27 cellular contexts compared by ENCODE assay signal in genomic region chr3:155070316-155070715, GRCh38. TPM values are rescaled to one million over a fixed set of nuclear protein-coding genes. Genes with fewer than 3 reads are reported as not detected.
DNase-seq lines count a peak whose midpoint lies in the region; ATAC-seq, FAIRE-seq and TF ChIP-seq lines count a peak whose summit lies in the region.
"Had no signal": no experiment of that assay in that cellular context is flagged by ENCODE, and none has a peak within 500 bp of the region (broad histone marks: within the 10 kb centered on the region; RNA-seq: fewer than 3 reads in every experiment).

No MANE protein-coding gene starts in this region.

- POLR2A ChIA-PET in OCI-LY7 (lab: Charles Lee) (interaction anchor here (0.6 to 1.5 kb wide), 7 partner anchors 8 to 1473 kb away, joined by 3 to 5 read pairs (median 3); no protein-coding TSS in a partner anchor), endothelial cell of umbilical vein (lab: Charles Lee) (no interaction called here)

- H3K4me2 ChIP-seq in DND-41 (ENCODE audit: insufficient read depth, low read length) (no peak overlapping the region), OCI-LY7 (ENCODE audit: low read length) (no peak overlapping the region), endothelial cell of umbilical vein (ENCODE audit: insufficient read depth, low read length) (peak overlapping the region; percentile 34), osteoblast (ENCODE audit: insufficient read depth, low read length) (peak overlapping the region; percentile 76)

- ATAC-seq in DND-41 (ENCODE audit: insufficient read depth, low read depth) (no peak), GM18873 (IDR thresholded peaks at IDR 0.05; ENCODE audit: low FRiP score, unreplicated experiment) (no peak)
- ATAC-seq: activated CD8-positive, alpha-beta memory T cell treated with anti-CD3 and anti-CD28 coated beads, Interleukin-2, amount 10 ng/mL, durations not matched to agents 7 days and 5 days; activated T-cell treated with anti-CD3 and anti-CD28 coated beads, Interleukin-2, amount 50 U/mL, for 72 hours; naive thymus-derived CD8-positive, alpha-beta T cell; stimulated activated naive B cell treated with anti-CD40 and anti-IgM and Interleukin-4, amounts not matched to agents 10 μg/mL and 1 μg/mL and 100 μg/mL, for 72 hours had no signal

- H3K27ac ChIP-seq in DND-41 (ENCODE audit: low read length) (peak overlapping the region; percentile 66), OCI-LY7 (ENCODE audit: low read depth, low read length, poor library complexity, severe bottlenecking) (no peak overlapping the region), endothelial cell of umbilical vein (ENCODE audit: insufficient read depth, low read depth, low read length) (peak overlapping the region; percentile 93), osteoblast (ENCODE audit: low read depth, low read length) (peak overlapping the region; percentile 96)
- H3K27ac ChIP-seq: C4-2B, HL-60 had no signal

- CTCF ChIA-PET in OCI-LY7 (lab: Charles Lee; ENCODE audit: unreplicated experiment) = no interaction called here
- CTCF ChIA-PET in endothelial cell of umbilical vein (lab: Charles Lee) = interaction anchor here (1.4 to 2.1 kb wide), 2 partner anchors 9 to 43 kb away, joined by 4 to 6 read pairs; partner anchors contain the start of gene MME

- dilution Hi-C loops in endothelial cell of umbilical vein (cut with MboI; ENCODE audit: extremely low pct_ligation_motif_present, low sequenced_read_pairs) = no loop called here

- no peak overlapping the region for H3K9ac ChIP-seq in DND-41 (ENCODE audit: low read depth, low read length)
- H3K9ac ChIP-seq in endothelial cell of umbilical vein (replicated peaks; ENCODE audit: extremely low read depth, insufficient read depth, low read length) = peak overlapping the region; percentile 67

- H2AFZ ChIP-seq in DND-41 (ENCODE audit: low read depth, low read length) = 0 out of 2 replicates have a peak overlapping the region, but pooled peaks have one; percentile 21
- peak overlapping the region; percentile 40; the same call in 1 of the 2 replicates for H2AFZ ChIP-seq in OCI-LY7 (ENCODE audit: low read length)
- no peak overlapping the region for H2AFZ ChIP-seq in endothelial cell of umbilical vein (ENCODE audit: low read depth, low read length)
- H2AFZ ChIP-seq in osteoblast (ENCODE audit: low read length) = no peak overlapping the region

- DNase-seq in DND-41 = no peak
- no peak for DNase-seq in OCI-LY7 (ENCODE audit: low spot score)
- DNase-seq in endothelial cell of umbilical vein (ENCODE audit: low read depth, low spot score) = no peak
- DNase-seq in osteoblast (ENCODE audit: insufficient read length, low spot score, missing footprints) = no peak
- DNase-seq in D341Med (ENCODE audit: low spot score) = no peak
- DNase-seq in posterior cingulate gyrus = no peak
- no peak for DNase-seq in RPMI8226
- DNase-seq: activated CD4-positive, alpha-beta T cell treated with anti-CD3 and anti-CD28 coated beads, Interleukin-2, amount 50 U/mL, for 1 hour; activated CD8-positive, alpha-beta memory T cell treated with anti-CD3 and anti-CD28 coated beads, Interleukin-2, amount 10 ng/mL, durations not matched to agents 7 days and 5 days; activated naive CD4-positive, alpha-beta T cell treated with Interleukin-2 at 50 U/mL for 16 hours; activated T-cell treated with anti-CD3 and anti-CD28 coated beads, Interleukin-2, amount 50 U/mL, for 72 hours; amygdala; Calu3; heart right ventricle; naive thymus-derived CD8-positive, alpha-beta T cell; NCI-H1105 treated with DMSO at 0.1 percent for 48 hours; NCI-H2029; NCI-H2227 treated with DMSO at 0.1 percent for 48 hours; NCI-H748 treated with DMSO at 0.1 percent for 48 hours; occipital lobe; stimulated activated CD4-positive, alpha-beta T cell treated with anti-CD3 and anti-CD28 coated beads, Interleukin-4, amount 100 ng/mL, for 1 hour; stimulated activated naive B cell treated with anti-CD40 and anti-IgM and Interleukin-4, amounts not matched to agents 10 μg/mL and 1 μg/mL and 100 μg/mL, for 72 hours; T-helper 9 cell had no signal

- no peaks in the 10 kb centered on the region for H3K79me2 ChIP-seq in DND-41 (ENCODE audit: insufficient read depth, low read length)
- no peaks in the 10 kb centered on the region for H3K79me2 ChIP-seq in OCI-LY7 (ENCODE audit: insufficient read depth, low read depth, low read length)
- no peaks in the 10 kb centered on the region for H3K79me2 ChIP-seq in endothelial cell of umbilical vein (ENCODE audit: control insufficient read depth, insufficient read depth, low read length)
- H3K79me2 ChIP-seq in osteoblast (ENCODE audit: insufficient read depth, low read length) = no peaks in the 10 kb centered on the region

- no peak for TF ChIP-seq POLR2A in endothelial cell of umbilical vein (IDR thresholded peaks at IDR 0.05; ENCODE audit: low read depth, low read length)

- H3K4me3 ChIP-seq in DND-41 (ENCODE audit: low read depth in 1 of 2, low read length in 2 of 2) (no peak overlapping the region), OCI-LY7 (ENCODE audit: low read depth, low read length, poor library complexity, severe bottlenecking) (no peak overlapping the region), endothelial cell of umbilical vein (replicated peaks in 1 of 3; ENCODE audit: insufficient read depth in 1 of 3, low read depth in 1 of 3, low read length in 3 of 3) (no peak overlapping the region), osteoblast (ENCODE audit: insufficient read depth, low read length) (no peak overlapping the region)
- H3K4me3 ChIP-seq: heart right ventricle had no signal

- H4K20me1 ChIP-seq in DND-41 (ENCODE audit: insufficient read depth, low read length) (no peaks in the 10 kb centered on the region), OCI-LY7 (ENCODE audit: insufficient read depth, low read length) (no peaks in the 10 kb centered on the region), endothelial cell of umbilical vein (replicated peaks; ENCODE audit: control insufficient read depth, extremely low read depth, insufficient read depth, low read length) (no peaks in the 10 kb centered on the region), osteoblast (ENCODE audit: insufficient read depth, low read length) (no peaks in the 10 kb centered on the region)

- TF ChIP-seq CTCF in DND-41 (IDR thresholded peaks at IDR 0.05; ENCODE audit: borderline replicate concordance, extremely low read depth, low read length, poor library complexity, severe bottlenecking) = no peak
- no peak for TF ChIP-seq CTCF in OCI-LY7 (conservative IDR thresholded peaks at IDR 0.05; ENCODE audit: low read length)
- TF ChIP-seq CTCF in endothelial cell of umbilical vein (IDR thresholded peaks at IDR 0.05; ENCODE audit: extremely low read depth in 1 of 2, insufficient read depth in 1 of 2, low read depth in 1 of 2, low read length in 2 of 2) = no peak
- TF ChIP-seq CTCF in osteoblast (IDR thresholded peaks at IDR 0.05; ENCODE audit: extremely low read depth, low read depth, low read length) = no peak

- intact Hi-C loops in OCI-LY7 (cut with micrococcal nuclease; ENCODE audit: unreplicated experiment) = loop anchor here (1.0 kb wide), 1 partner anchor 46 kb away; no protein-coding TSS in a partner anchor
- intact Hi-C loops in endothelial cell of umbilical vein (cut with micrococcal nuclease) = loop anchor here (5.0 kb wide), 1 partner anchor 748 kb away; the partner anchor contains the start of gene DHX36
- intact Hi-C loops in posterior cingulate gyrus (cut with DNase I) = no loop called here

- no peaks in the 10 kb centered on the region for H3K9me2 ChIP-seq in OCI-LY7 (ENCODE audit: insufficient read depth, low read length)

- H3K9me1 ChIP-seq in endothelial cell of umbilical vein (replicated peaks; ENCODE audit: control insufficient read depth, extremely low read depth, insufficient read depth, low read length) = no peaks in the 10 kb centered on the region

- no peaks in the 10 kb centered on the region for H3K27me3 ChIP-seq in DND-41 (ENCODE audit: insufficient read depth, low read length, poor library complexity)
- no peaks in the 10 kb centered on the region for H3K27me3 ChIP-seq in endothelial cell of umbilical vein (ENCODE audit: control insufficient read depth in 2 of 2, insufficient read depth in 2 of 2, low read length in 2 of 2)
- no peaks in the 10 kb centered on the region for H3K27me3 ChIP-seq in osteoblast (ENCODE audit: insufficient read depth, low read length)
- H3K27me3 ChIP-seq: heart right ventricle had no signal

- H3K4me1 ChIP-seq in DND-41 (ENCODE audit: insufficient read depth, low read length) = peaks cover 30% of the 10 kb centered on the region
- H3K4me1 ChIP-seq in OCI-LY7 (ENCODE audit: insufficient read depth, low read length, poor library complexity, severe bottlenecking) = peaks cover 12% of the 10 kb centered on the region
- H3K4me1 ChIP-seq in endothelial cell of umbilical vein (ENCODE audit: control insufficient read depth, extremely low read depth, insufficient read depth, low read length) = peaks cover 27% of the 10 kb centered on the region
- peaks cover 27% of the 10 kb centered on the region for H3K4me1 ChIP-seq in osteoblast (ENCODE audit: insufficient read depth, low read length)

- H3K9me3 ChIP-seq in DND-41 (ENCODE audit: insufficient read depth, low read length, severe bottlenecking) = peaks cover 7% of the 10 kb centered on the region
- peaks cover 8% of the 10 kb centered on the region; the same call in 1 of the 2 replicates for H3K9me3 ChIP-seq in OCI-LY7 (ENCODE audit: low read length)
- H3K9me3 ChIP-seq in endothelial cell of umbilical vein (replicated peaks; ENCODE audit: control insufficient read depth, insufficient read depth, low read length) = no peaks in the 10 kb centered on the region
- no peaks in the 10 kb centered on the region for H3K9me3 ChIP-seq in osteoblast (ENCODE audit: low read depth, low read length)

- H3K36me3 ChIP-seq in DND-41 (ENCODE audit: insufficient read depth, low read length) (no peaks in the 10 kb centered on the region), OCI-LY7 (ENCODE audit: insufficient read depth, low read length) (no peaks in the 10 kb centered on the region), endothelial cell of umbilical vein (ENCODE audit: control insufficient read depth in 2 of 2, extremely low read depth in 1 of 2, insufficient read depth in 2 of 2, low read length in 2 of 2) (no peaks in the 10 kb centered on the region), osteoblast (ENCODE audit: insufficient read depth, low read length) (no peaks in the 10 kb centered on the region)
- H3K36me3 ChIP-seq: heart right ventricle had no signal

- FAIRE-seq in endothelial cell of umbilical vein (lab: Jason Lieb, UNC) = no peak
- FAIRE-seq: urothelium cell line had no signal

- BruUV-seq in OCI-LY7 (replicated peaks; lab: Mats Ljungman, UMichigan) (no TSS peak), endothelial cell of umbilical vein (replicated peaks; lab: Mats Ljungman, UMichigan) (TSS peak; percentile 89)

RNA-seq across cellular contexts. Expression of gene MME, which starts 9.8 kb away (rescaled TPM):
- total RNA-seq in OCI-LY7 (2014; rRNA removed; shearing (Covaris generic)) = 118 TPM in 2 replicates
- total RNA-seq in OCI-LY7 (2022) (84.4 and 117 TPM in 2 replicates), endothelial cell of umbilical vein (8.4 and 10.5 TPM in 2 replicates), osteoblast (102 and 261 TPM in 2 replicates)
- polyA plus RNA-seq in endothelial cell of umbilical vein = 5.6 and 6.0 TPM in 2 replicates
- polyA plus RNA-seq in endothelial cell of umbilical vein (2011; cell fraction: cytosol; rRNA removed) = 6.0 and 6.5 TPM in 2 replicates
- 4.1 and 5.7 TPM in 2 replicates for polyA plus RNA-seq in endothelial cell of umbilical vein (2011; cell fraction: nucleus; rRNA removed)
- polyA plus RNA-seq in endothelial cell of umbilical vein (2012) = 6.3 and 13.5 TPM in 2 replicates
- polyA minus RNA-seq in endothelial cell of umbilical vein = 15.3 and 17.2 TPM in 2 replicates
- not detected for polyA minus RNA-seq in endothelial cell of umbilical vein (2011; cell fraction: cytosol; rRNA and poly(A)+ RNA removed)
- 9.5 and 14.7 TPM in 2 replicates for polyA minus RNA-seq in endothelial cell of umbilical vein (2011; cell fraction: nucleus; rRNA and poly(A)+ RNA removed)
- total RNA-seq: activated CD8-positive, alpha-beta memory T cell treated with anti-CD3 and anti-CD28 coated beads, Interleukin-2, amount 10 ng/mL, durations not matched to agents 7 days and 5 days; activated T-cell treated with anti-CD3 and anti-CD28 coated beads, Interleukin-2, amount 50 U/mL, for 72 hours had no signal
- polyA plus RNA-seq: naive thymus-derived CD8-positive, alpha-beta T cell had no signal

Comparison
In these comparisons a context has a peak if more than half of its experiments do, and no peak if none do; other contexts are left out.
1. H2AFZ ChIP-seq: peak in DND-41 (single experiment) and OCI-LY7 (single experiment); none in endothelial cell of umbilical vein (single experiment) and osteoblast (single experiment).
2. H3K4me2 ChIP-seq: peak in endothelial cell of umbilical vein (single experiment) and osteoblast (single experiment); none in DND-41 (single experiment) and OCI-LY7 (single experiment).